Comparison of ENCODE assay signal across 8 cellular contexts in the genomic region with DNA sequence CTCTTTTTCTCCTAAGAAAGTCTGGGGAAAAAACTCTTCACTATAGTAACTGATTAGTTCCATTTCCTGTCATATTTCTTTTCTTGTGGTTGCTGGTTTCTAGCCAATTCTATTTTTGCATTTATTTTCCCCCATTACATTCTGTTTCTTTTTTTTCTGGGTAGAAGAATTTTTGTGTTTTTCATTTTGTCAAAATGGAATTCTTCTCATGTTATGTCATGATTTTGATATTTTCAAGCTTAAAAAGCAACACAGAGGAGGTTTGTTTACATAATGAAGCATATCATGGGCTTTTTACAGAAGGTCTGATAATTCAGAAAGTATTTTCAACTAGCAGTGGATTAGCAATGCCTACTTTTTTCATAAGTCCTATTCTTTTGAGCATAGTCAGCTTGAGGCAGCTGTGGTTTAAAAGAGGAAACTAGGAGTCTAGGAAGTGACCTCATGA.
DNase-seq lines count a peak whose midpoint lies in the region; ATAC-seq and TF ChIP-seq lines count a peak whose summit lies in the region.

No MANE protein-coding gene starts in this region.

- H3K27ac ChIP-seq in mesodermal cell (ENCODE audit: low read depth, low read length, severe bottlenecking) (peak overlapping the region; percentile 51), esophagus squamous epithelium (peak overlapping the region in 2 of 4 donors; percentile 39 to 47)

- no peak for TF ChIP-seq POLR2A in esophagus squamous epithelium (IDR thresholded peaks at IDR 0.05)

- peak; percentile 51 for DNase-seq in CD1c-positive myeloid dendritic cell (ENCODE audit: extremely low spot score)
- DNase-seq in amniotic epithelial cell (ENCODE audit: low read depth), result peak; percentile 92
- DNase-seq in NCI-H774 (lab: John Stamatoyannopoulos, UW), result no peak
- DNase-seq in esophagus squamous epithelium (lab: John Stamatoyannopoulos, UW), result no peak
- no peak for DNase-seq in COR-L47 (lab: John Stamatoyannopoulos, UW)

- no peak for TF ChIP-seq CTCF in esophagus squamous epithelium (IDR thresholded peaks at IDR 0.05)

- H3K4me3 ChIP-seq in mesodermal cell (ENCODE audit: extremely low read depth, insufficient read depth, low read length, poor library complexity, severe bottlenecking) (no peak overlapping the region), esophagus squamous epithelium (no peak overlapping the region)

- ATAC-seq in HG03097 (IDR thresholded peaks at IDR 0.05; ENCODE audit: low FRiP score, unreplicated experiment), result peak; percentile 38
- no peak for ATAC-seq in HG03139 (IDR thresholded peaks at IDR 0.05; ENCODE audit: unreplicated experiment)

- intact Hi-C loops in esophagus squamous epithelium (cut with DNase I), result no loop called here

- no peaks in the 10 kb centered on the region for H3K9me3 ChIP-seq in mesodermal cell (ENCODE audit: control insufficient read depth, low read length)
- H3K9me3 ChIP-seq in esophagus squamous epithelium, result no peaks in the 10 kb centered on the region

- H3K36me3 ChIP-seq in mesodermal cell (ENCODE audit: control insufficient read depth, insufficient read depth, low read length) (no peaks in the 10 kb centered on the region), esophagus squamous epithelium (no peaks in the 10 kb centered on the region)

- H3K27me3 ChIP-seq in esophagus squamous epithelium, result no peaks in the 10 kb centered on the region

- peaks cover 8% of the 10 kb centered on the region for H3K4me1 ChIP-seq in mesodermal cell (ENCODE audit: control insufficient read depth, insufficient read depth, low read length, poor library complexity, severe bottlenecking)
- H3K4me1 ChIP-seq in esophagus squamous epithelium, result peaks cover 0 to 17% (median 5%) of the 10 kb centered on the region in 3 donors

Comparison
In these comparisons a context has a peak if more than half of its experiments do, and no peak if none do; other contexts are left out.
1. DNase-seq: peak in CD1c-positive myeloid dendritic cell (single experiment) and amniotic epithelial cell (single experiment); none in NCI-H774 (single experiment), esophagus squamous epithelium (single experiment) and COR-L47 (single experiment).